In genomic region chr4:76952631-76953587, GRCh38 we compare ENCODE assay signal across 1 cellular context.
TF ChIP-seq lines count a peak whose summit lies in the region.

No MANE protein-coding gene starts in this region.

TF ChIP-seq in K562, 482 proteins besides CTCF, POLR2A, EP300 and RAD21:
- TF ChIP-seq ZNF316 (IDR thresholded peaks at IDR 0.05) (peak; percentile 99), HNRNPH1 (optimal IDR thresholded peaks at IDR 0.05; ENCODE audit: low read depth, low read length) (no peak), TGIF2 (CRISPR knock-in tag; IDR thresholded peaks at IDR 0.05) (no peak), WHSC1 (IDR thresholded peaks at IDR 0.05; ENCODE audit: low read length) (no peak), MAFK (IDR thresholded peaks at IDR 0.05; ENCODE audit: low read length) (peak; percentile 100), FOXA1 (IDR thresholded peaks at IDR 0.05; ENCODE audit: borderline replicate concordance) (no peak), C11orf30 (IDR thresholded peaks at IDR 0.05; ENCODE audit: low read depth) (peak; percentile 98), BRD9 (IDR thresholded peaks at IDR 0.05; ENCODE audit: low read depth, partially characterized antibody) (no peak), ZEB2 (IDR thresholded peaks at IDR 0.05) (no peak), MAFF (IDR thresholded peaks at IDR 0.05; ENCODE audit: low read length) (peak; percentile 100), UBTF (IDR thresholded peaks at IDR 0.05; ENCODE audit: borderline replicate concordance in 1 of 2, low read depth in 2 of 2, low read length in 2 of 2) (no peak), CGGBP1 (CRISPR knock-in tag; IDR thresholded peaks at IDR 0.05) (no peak), IRF9 (tag; IDR thresholded peaks at IDR 0.05) (no peak), ZNF253 (CRISPR knock-in tag; conservative IDR thresholded peaks at IDR 0.05) (no peak), MAFG (tag; conservative IDR thresholded peaks at IDR 0.05) (peak; percentile 98), GTF2B (IDR thresholded peaks at IDR 0.05; ENCODE audit: extremely low read depth, insufficient read length) (no peak), CEBPB (tag; IDR thresholded peaks at IDR 0.05) (no peak), MAZ (CRISPR knock-in tag; conservative IDR thresholded peaks at IDR 0.05 in 1 of 2, IDR thresholded peaks at IDR 0.05 in 1 of 2) (no peak), AFF1 (IDR thresholded peaks at IDR 0.05; ENCODE audit: low read depth in 1 of 2, partially characterized antibody in 2 of 2) (no peak), HMG20A (CRISPR knock-in tag; conservative IDR thresholded peaks at IDR 0.05) (no peak), SETDB1 (IDR thresholded peaks at IDR 0.05; ENCODE audit: low read length) (no peak), ZNF217 (CRISPR knock-in tag; IDR thresholded peaks at IDR 0.05) (no peak), NFE2 (IDR thresholded peaks at IDR 0.05; ENCODE audit: low read depth) (0 out of 2 replicates have a peak, but pooled peaks have one; percentile 17), SNAPC5 (CRISPR knock-in tag; IDR thresholded peaks at IDR 0.05) (no peak)
